In genomic region chr4:156941940-156942548, GRCh38 we compare ENCODE assay signal across 8 cellular contexts.
DNase-seq lines count a peak whose midpoint lies in the region; ATAC-seq, FAIRE-seq and TF ChIP-seq lines count a peak whose summit lies in the region.

No MANE protein-coding gene starts in this region.

- H3K27me3 Mint-ChIP-seq in activated T-cell treated with anti-CD3 and anti-CD28 coated beads, Interleukin-2, amount 50 U/mL, for 24 hours: no peaks in the 10 kb centered on the region

- H3K36me3 ChIP-seq in HAP-1 (replicated peaks): no peaks in the 10 kb centered on the region

- no peaks in the 10 kb centered on the region for H3K9me3 Mint-ChIP-seq in activated T-cell treated with anti-CD3 and anti-CD28 coated beads, Interleukin-2, amount 50 U/mL, for 24 hours

- no peaks in the 10 kb centered on the region for H3K27me3 ChIP-seq in HAP-1 (ENCODE audit: low read depth)

- no peak overlapping the region for H3K4me3 ChIP-seq in HAP-1
- peak overlapping the region in 1 of 2 donors; percentile 28 for H3K4me3 ChIP-seq in foreskin fibroblast (ENCODE audit: low read depth in 1 of 2, low read length in 2 of 2)

- FAIRE-seq in RCC 7860 (lab: Jason Lieb, UNC): peak; percentile 87

- in situ Hi-C loops in HAP-1 (cut with MboI; ENCODE audit: low sequenced_read_pairs): no loop called here

- H3K4me1 Mint-ChIP-seq in activated T-cell treated with anti-CD3 and anti-CD28 coated beads, Interleukin-2, amount 50 U/mL, for 24 hours (ENCODE audit: low read depth): no peaks in the 10 kb centered on the region

- H3K27ac Mint-ChIP-seq in activated T-cell treated with anti-CD3 and anti-CD28 coated beads, Interleukin-2, amount 50 U/mL, for 24 hours: no peak overlapping the region

- H3K36me3 Mint-ChIP-seq in activated T-cell treated with anti-CD3 and anti-CD28 coated beads, Interleukin-2, amount 50 U/mL, for 24 hours (ENCODE audit: low read depth): no peaks in the 10 kb centered on the region

- no peak for ATAC-seq in HG03469 (IDR thresholded peaks at IDR 0.05; ENCODE audit: unreplicated experiment)

- H3K9me3 ChIP-seq in HAP-1: no peaks in the 10 kb centered on the region

- DNase-seq in HAP-1 (ENCODE audit: low spot score in 2 of 2): peak; percentile 78 to 83
- DNase-seq in RCC 7860 (ENCODE audit: low spot score): peak; percentile 92
- peak; percentile 87 to 94 for DNase-seq in foreskin fibroblast
- peak; percentile 20 for DNase-seq in retina
- no peak for DNase-seq in SKM-1 (lab: John Stamatoyannopoulos, UW; ENCODE audit: unreplicated experiment)
- no peak for DNase-seq in activated T-cell treated with anti-CD3 and anti-CD28 coated beads, Interleukin-2, amount 50 U/mL, for 24 hours
- DNase-seq in NCI-H524 treated with DMSO at 0.1 percent for 48 hours (lab: John Stamatoyannopoulos, UW): no peak

- H3K4me3 Mint-ChIP-seq in activated T-cell treated with anti-CD3 and anti-CD28 coated beads, Interleukin-2, amount 50 U/mL, for 24 hours: no peak overlapping the region

- TF ChIP-seq CTCF in foreskin fibroblast (IDR thresholded peaks at IDR 0.05; ENCODE audit: low read depth, low read length): no peak

- peaks cover 30% of the 10 kb centered on the region for H3K4me1 ChIP-seq in HAP-1

Comparison
In these comparisons a context has a peak if more than half of its experiments do, and no peak if none do; other contexts are left out.
1. DNase-seq: peak in HAP-1 (2 of 2), RCC 7860 (single experiment), foreskin fibroblast (2 of 2) and retina (single experiment); none in SKM-1 (single experiment), activated T-cell treated with anti-CD3 and anti-CD28 coated beads, Interleukin-2, amount 50 U/mL, for 24 hours (single experiment) and NCI-H524 treated with DMSO at 0.1 percent for 48 hours (single experiment).